ENCODE assay signal across 27 cellular contexts in the genomic region with DNA sequence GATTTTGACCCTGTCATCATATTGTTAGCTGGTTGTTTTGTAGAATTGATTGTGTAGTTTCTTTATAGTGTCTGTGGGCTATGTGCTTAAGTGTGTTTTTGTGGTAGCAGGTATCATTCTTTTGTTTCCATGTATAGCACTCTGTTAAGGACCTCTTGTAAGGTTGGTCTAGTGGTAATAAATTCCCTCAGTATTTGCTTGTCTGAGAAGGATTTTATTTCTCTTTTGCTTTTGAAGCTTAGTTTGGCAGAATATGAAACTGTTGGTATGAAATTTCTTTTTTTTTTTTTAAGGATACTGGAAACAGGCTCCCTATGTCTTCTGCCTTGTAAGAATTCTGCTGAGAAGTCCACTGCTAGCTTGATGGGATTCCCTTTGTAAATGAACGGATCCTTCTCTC.
"Had no signal": no experiment of that assay in that cellular context is flagged by ENCODE, and none has a peak within 500 bp of the region (broad histone marks: within the 10 kb centered on the region; RNA-seq: fewer than 3 reads in every experiment).

No MANE protein-coding gene starts in this region.

- FAIRE-seq: urothelium cell line had no signal

- H3K9me3 ChIP-seq: testis, thyroid gland had no signal

- H3K36me3 ChIP-seq: stomach, suprapubic skin, thoracic aorta, thyroid gland, tibial artery, tibial nerve, transverse colon, upper lobe of left lung, upper lobe of right lung, uterus, vagina had no signal

- H3K27me3 ChIP-seq: stomach, suprapubic skin, testis, thyroid gland, tibial artery, tibial nerve, transverse colon, upper lobe of left lung, upper lobe of right lung, uterus, vagina had no signal

- H3K27ac ChIP-seq: stomach, suprapubic skin, testis, thoracic aorta, thyroid gland, tibial artery, tibial nerve, transverse colon, upper lobe of left lung, upper lobe of right lung, uterus, vagina had no signal

- H3K4me3 ChIP-seq: stomach, suprapubic skin, testis, thoracic aorta, thyroid gland, tibial artery, tibial nerve, transverse colon, upper lobe of left lung, upper lobe of right lung, uterus, vagina had no signal

- ATAC-seq: stimulated activated effector memory CD8-positive, alpha-beta T cell treated with anti-CD3 and anti-CD28 coated beads, Interleukin-12 subunit alpha, Interleukin-12 subunit beta, amount 100 ng/mL, for 72 hours; stimulated activated memory B cell treated with anti-CD40 and anti-IgM and Interleukin-4, amounts not matched to agents 10 μg/mL and 1 μg/mL and 100 μg/mL, for 72 hours; stimulated activated naive B cell treated with anti-CD40 and anti-IgM and Interleukin-4, amounts not matched to agents 10 μg/mL and 1 μg/mL and 100 μg/mL, for 72 hours; stimulated activated naive CD8-positive, alpha-beta T cell treated with anti-CD3 and anti-CD28 coated beads, Interleukin-15, amount 100 ng/mL, for 72 hours; stimulated activated naive CD8-positive, alpha-beta T cell treated with anti-CD3 and anti-CD28 coated beads, Interleukin-15, Interleukin-2, amounts not matched to agents 100 U/mL and 50 U/mL, for 24 hours; upper lobe of right lung had no signal

- H3K4me1 ChIP-seq: stomach, suprapubic skin, testis, thyroid gland, tibial artery, tibial nerve, transverse colon, upper lobe of left lung, upper lobe of right lung, uterus, vagina had no signal

- DNase-seq: stimulated activated CD4-positive, alpha-beta T cell treated with anti-CD3 and anti-CD28 coated beads, Interleukin-2, amount 100 ng/mL, for 48 hours; stimulated activated CD4-positive, alpha-beta T cell treated with anti-CD3 and anti-CD28 coated beads, Interleukin-4, amount 100 ng/mL, for 1 hour; stimulated activated CD4-positive, alpha-beta T cell treated with anti-CD3 and anti-CD28 coated beads, Interleukin-4, amount 100 ng/mL, for 24 hours; stimulated activated CD4-positive, alpha-beta T cell treated with anti-CD3 and anti-CD28 coated beads, Interleukin-4, amount 100 ng/mL, for 4 hours; stimulated activated CD8-positive, alpha-beta memory T cell treated with anti-CD3 and anti-CD28 coated beads, Interleukin-4, amount 100 ng/mL, for 48 hours; stimulated activated naive B cell treated with anti-CD40 and anti-IgM and Interleukin-4, amounts not matched to agents 10 μg/mL and 1 μg/mL and 100 μg/mL, for 72 hours; stimulated activated naive CD4-positive, alpha-beta T cell; stimulated activated naive CD4-positive, alpha-beta T cell treated with Interleukin-2 at 50 U/mL for 16 hours; stimulated activated naive CD8-positive, alpha-beta T cell treated with anti-CD3 and anti-CD28 coated beads, Interleukin-15, amount 100 ng/mL, for 72 hours; stimulated activated naive CD8-positive, alpha-beta T cell treated with anti-CD3 and anti-CD28 coated beads, Interleukin-15, Interleukin-2, amounts not matched to agents 100 U/mL and 50 U/mL, for 24 hours; stomach; substantia nigra; testis; thyroid gland; tibial artery; transverse colon; trophoblast cell; upper lobe of left lung; upper lobe of right lung; uterus had no signal
